ENCODE assay signal across 10 cellular contexts in the genomic region with DNA sequence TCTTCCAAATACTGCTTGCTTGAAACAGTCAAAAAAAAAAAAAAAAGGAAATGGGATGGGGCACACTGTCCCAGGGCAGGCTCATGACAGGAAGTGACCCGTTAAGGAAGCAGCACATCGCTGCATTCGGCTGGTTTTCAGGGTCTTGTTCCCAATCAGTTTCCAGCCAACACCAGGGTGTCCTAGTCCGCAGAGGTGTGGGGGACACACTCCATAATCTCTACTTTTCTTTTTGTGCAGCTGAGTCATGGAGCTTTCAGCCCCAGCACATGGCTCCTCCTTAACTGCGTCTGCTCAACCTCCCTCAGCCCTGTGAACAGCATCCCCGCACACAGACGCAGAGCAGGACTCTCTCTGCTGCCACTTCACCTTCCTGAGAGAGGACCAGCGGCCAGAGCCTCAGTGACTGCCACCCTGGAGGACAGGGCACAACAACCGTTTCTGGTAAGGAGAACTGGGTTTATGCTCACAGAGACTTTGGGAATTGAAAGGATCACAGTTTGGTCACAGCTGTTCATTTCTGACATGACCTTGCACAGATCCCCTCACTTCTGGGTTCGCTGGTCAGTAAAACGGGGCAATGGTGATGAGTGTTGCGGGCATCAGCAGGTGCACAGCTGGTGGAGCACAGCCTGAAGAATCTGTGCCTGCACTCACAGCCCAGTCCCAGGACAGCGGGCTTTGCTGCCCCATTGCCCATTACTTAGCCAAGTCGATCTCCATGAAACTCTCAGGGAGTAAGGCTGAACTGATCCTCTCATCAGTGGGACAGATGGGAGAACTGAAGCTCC. TPM values are rescaled to one million over a fixed set of nuclear protein-coding genes. Genes with fewer than 3 reads are reported as not detected.
DNase-seq lines count a peak whose midpoint lies in the region; ATAC-seq and FAIRE-seq lines count a peak whose summit lies in the region.
"Had no signal": no experiment of that assay in that cellular context is flagged by ENCODE, and none has a peak within 500 bp of the region (broad histone marks: within the 10 kb centered on the region; RNA-seq: fewer than 3 reads in every experiment).

A gene (plus strand): TSS at position 154 of the 791 bp plus-strand sequence. CDS start 3,467 bp downstream, outside the sequence.

- H3K4me3 ChIP-seq in small intestine (ENCODE audit: low read depth in 1 of 2, low read length in 2 of 2), result peak within 1 kb of the TSS; percentile 34 to 41

- DNase-seq in Right ventricle myocardium inferior (ENCODE audit: missing footprints) (no peak), cardiac septum (ENCODE audit: low spot score) (no peak), T-helper 17 cell (peak in 1 of 3 donors; percentile 27), dermis microvascular lymphatic vessel endothelial cell (ENCODE audit: low read depth in 2 of 2) (peak; percentile 60 to 67), small intestine (no peak), cerebellar cortex (ENCODE audit: low spot score) (no peak)
- DNase-seq: pancreas had no signal

- H3K9me3 ChIP-seq in T-helper 17 cell (ENCODE audit: control insufficient read depth, low read length, poor library complexity, severe bottlenecking), result no peaks in the 10 kb centered on the region
- H3K9me3 ChIP-seq in small intestine (ENCODE audit: control insufficient read depth, low read depth), result no peaks in the 10 kb centered on the region
- H3K9me3 ChIP-seq: pancreas had no signal

- FAIRE-seq in small intestine (lab: Jason Lieb, UNC), result no peak
- FAIRE-seq: pancreas had no signal

- H3K27ac Mint-ChIP-seq in T-helper 17 cell, result peak within 1 kb of the TSS; percentile 98

- no peaks in the 10 kb centered on the region for H3K27me3 Mint-ChIP-seq in T-helper 17 cell

- peaks cover 33% of the 10 kb centered on the region for H3K36me3 Mint-ChIP-seq in T-helper 17 cell (ENCODE audit: low read depth)

- H3K4me1 ChIP-seq in small intestine (ENCODE audit: control insufficient read depth in 2 of 2, insufficient read depth in 1 of 2, low read depth in 1 of 2, low read length in 1 of 2), result no peaks in the 10 kb centered on the region
- H3K4me1 ChIP-seq: pancreas had no signal

- H3K36me3 ChIP-seq in small intestine (ENCODE audit: control insufficient read depth in 2 of 2, insufficient read depth in 2 of 2, low read length in 2 of 2), result no peaks in the 10 kb centered on the region
- H3K36me3 ChIP-seq: pancreas had no signal

- peak within 1 kb of the TSS; percentile 63 to 72 for H3K27ac ChIP-seq in small intestine (ENCODE audit: low read depth in 1 of 2, low read length in 1 of 2)

- peak within 1 kb of the TSS; percentile 98 for H3K4me3 Mint-ChIP-seq in T-helper 17 cell

- no peaks in the 10 kb centered on the region for H3K27me3 ChIP-seq in small intestine (ENCODE audit: control insufficient read depth in 2 of 2, insufficient read depth in 2 of 2, low read length in 2 of 2)

- intact Hi-C loops in Right ventricle myocardium inferior (cut with DNase I), result loop anchor here (2.0 to 5.0 kb wide), 3 partner anchors 21 to 105 kb away; a partner anchor contains a TSS
- intact Hi-C loops in cardiac septum (cut with DNase I), result loop anchor here (1.0 to 5.0 kb wide), 4 partner anchors 19 to 290 kb away; a partner anchor contains a TSS

- WGBS in small intestine, 3 donors, result 36 to 80% (median 60%) methylated on average over 14 of the region's 14 CpGs

- peak; percentile 56 for ATAC-seq in Right ventricle myocardium inferior
- ATAC-seq in T-helper 17 cell, result peak; percentile 76
- no peak for ATAC-seq in HG02970 (IDR thresholded peaks at IDR 0.05; ENCODE audit: low FRiP score, unreplicated experiment)
- ATAC-seq in HG02973 (IDR thresholded peaks at IDR 0.05; ENCODE audit: unreplicated experiment), result no peak

- peaks cover 74% of the 10 kb centered on the region for H3K4me1 Mint-ChIP-seq in T-helper 17 cell

RNA-seq across cellular contexts. Expression of the gene that starts here (rescaled TPM):
- total RNA-seq in Right ventricle myocardium inferior (9.0 TPM), cardiac septum (6.6 TPM), T-helper 17 cell (10 to 100 TPM; 44.1 to 65.3 TPM), dermis microvascular lymphatic vessel endothelial cell (255 and 501 TPM in 2 replicates)
- 10 to 100 TPM in 2 of 3 donors, 1 to 10 TPM in 1; 3.8 to 29.9 (median 23.0) TPM for polyA plus RNA-seq in small intestine
- polyA plus RNA-seq: AG04450 had no signal

Comparison
In these comparisons a context has a peak if more than half of its experiments do, and no peak if none do; other contexts are left out.
1. ATAC-seq: peak in Right ventricle myocardium inferior (single experiment) and T-helper 17 cell (single experiment); none in HG02970 (single experiment) and HG02973 (single experiment).
2. DNase-seq: peak in dermis microvascular lymphatic vessel endothelial cell (2 of 2); none in Right ventricle myocardium inferior (single experiment), cardiac septum (single experiment), small intestine (single experiment) and cerebellar cortex (single experiment).